Comparison of ENCODE assay signal across 12 cellular contexts in the genomic region with DNA sequence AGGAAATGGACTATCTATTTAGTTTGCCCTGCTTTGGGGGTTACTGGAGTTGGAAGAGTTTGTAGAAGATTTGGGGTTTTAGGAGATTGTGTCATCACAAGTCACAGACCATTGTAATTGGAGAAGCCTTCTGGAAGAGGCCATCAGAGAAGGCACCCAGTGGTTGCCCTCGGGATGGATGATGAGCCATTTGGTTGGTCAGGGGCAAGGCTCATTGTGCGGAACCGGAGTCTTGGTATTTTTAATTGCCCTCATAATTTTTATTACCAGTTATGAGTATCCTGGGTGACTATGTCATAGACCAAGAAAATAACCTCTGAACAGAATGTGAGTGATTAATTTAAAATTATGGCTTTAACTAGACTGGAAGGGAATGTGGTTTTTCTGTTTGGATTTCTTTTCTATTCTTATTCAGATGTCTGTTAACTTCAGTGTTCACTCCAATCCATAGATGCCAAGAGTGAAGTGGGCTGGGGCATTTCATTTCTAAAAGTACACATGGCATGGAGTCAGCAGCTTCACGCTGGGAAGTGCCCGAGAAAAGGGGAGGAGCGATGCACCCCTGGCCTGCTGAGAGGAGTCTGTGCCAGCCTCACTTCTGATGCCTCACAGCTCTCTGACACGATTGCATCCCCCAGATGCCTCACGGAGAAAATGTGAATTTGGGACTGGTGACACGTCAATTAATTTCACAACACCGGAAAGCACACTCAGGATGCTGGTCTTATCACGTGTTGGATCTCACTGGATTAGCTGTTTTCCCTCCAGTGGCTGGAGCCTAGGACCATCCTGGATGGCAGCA.
DNase-seq lines count a peak whose midpoint lies in the region; ATAC-seq, FAIRE-seq and TF ChIP-seq lines count a peak whose summit lies in the region.
"Had no signal": no experiment of that assay in that cellular context is flagged by ENCODE, and none has a peak within 500 bp of the region (broad histone marks: within the 10 kb centered on the region; RNA-seq: fewer than 3 reads in every experiment).

No MANE protein-coding gene starts in this region.

- no peak overlapping the region for H3K27ac Mint-ChIP-seq in activated CD8-positive, alpha-beta T cell treated with anti-CD3 and anti-CD28 coated beads for 36 hours
- H3K27ac Mint-ChIP-seq: activated naive CD8-positive, alpha-beta T cell treated with anti-CD3 and anti-CD28 coated beads, Interleukin-2, amount 10 ng/mL, durations not matched to agents 7 days and 5 days had no signal

- POLR2A ChIA-PET in activated CD8-positive, alpha-beta T cell treated with anti-CD3 and anti-CD28 coated beads for 36 hours (lab: Charles Lee): no interaction called here

- peak; percentile 93 for DNase-seq in GM04503 (ENCODE audit: low read depth)
- peak; percentile 96 for DNase-seq in RCC 7860 (ENCODE audit: low spot score)
- DNase-seq in fibroblast of peridontal ligament (ENCODE audit: extremely low read depth): peak; percentile 74
- DNase-seq in stimulated activated CD4-positive, alpha-beta T cell treated with anti-CD3 and anti-CD28 coated beads, Interleukin-12 subunit alpha, Interleukin-12 subunit beta, amount 100 ng/mL, for 4 hours: no peak
- no peak for DNase-seq in activated CD8-positive, alpha-beta T cell treated with anti-CD3 and anti-CD28 coated beads for 36 hours
- DNase-seq in stimulated activated naive CD4-positive, alpha-beta T cell (lab: John Stamatoyannopoulos, UW): no peak
- DNase-seq: activated naive CD8-positive, alpha-beta T cell treated with anti-CD3 and anti-CD28 coated beads, Interleukin-2, amount 10 ng/mL, durations not matched to agents 7 days and 5 days; effector memory CD4-positive, alpha-beta T cell; hypothalamus; NCI-H1436 treated with DMSO at 0.1 percent for 48 hours had no signal

- H3K36me3 Mint-ChIP-seq in activated CD8-positive, alpha-beta T cell treated with anti-CD3 and anti-CD28 coated beads for 36 hours (ENCODE audit: low read depth): no peaks in the 10 kb centered on the region
- H3K36me3 Mint-ChIP-seq: activated naive CD8-positive, alpha-beta T cell treated with anti-CD3 and anti-CD28 coated beads, Interleukin-2, amount 10 ng/mL, durations not matched to agents 7 days and 5 days had no signal

- H3K9ac ChIP-seq in skeletal muscle satellite cell (ENCODE audit: low read depth, low read length): peak overlapping the region; percentile 85

- no peaks in the 10 kb centered on the region for H3K27me3 Mint-ChIP-seq in activated CD8-positive, alpha-beta T cell treated with anti-CD3 and anti-CD28 coated beads for 36 hours

- no peaks in the 10 kb centered on the region for H3K9me3 ChIP-seq in skeletal muscle satellite cell (replicated peaks; ENCODE audit: low read length)

- H3K27me3 ChIP-seq in skeletal muscle satellite cell (ENCODE audit: control insufficient read depth, insufficient read depth, low read length): no peaks in the 10 kb centered on the region

- peaks cover 2% of the 10 kb centered on the region for H3K9me3 Mint-ChIP-seq in activated CD8-positive, alpha-beta T cell treated with anti-CD3 and anti-CD28 coated beads for 36 hours
- H3K9me3 Mint-ChIP-seq: activated naive CD8-positive, alpha-beta T cell treated with anti-CD3 and anti-CD28 coated beads, Interleukin-2, amount 10 ng/mL, durations not matched to agents 7 days and 5 days had no signal

- no peaks in the 10 kb centered on the region for H3K36me3 ChIP-seq in skeletal muscle satellite cell (ENCODE audit: insufficient read depth, low read length)

- H3K4me3 ChIP-seq in skeletal muscle satellite cell (ENCODE audit: low read length): peak overlapping the region; percentile 44

- FAIRE-seq in RCC 7860 (lab: Jason Lieb, UNC): peak; percentile 94

- peaks cover 56% of the 10 kb centered on the region for H3K4me1 ChIP-seq in skeletal muscle satellite cell (ENCODE audit: control insufficient read depth, insufficient read depth, low read length)

- peak overlapping the region; percentile 66 for H3K4me2 ChIP-seq in skeletal muscle satellite cell (ENCODE audit: low read length)

- ATAC-seq in activated CD8-positive, alpha-beta T cell treated with anti-CD3 and anti-CD28 coated beads for 36 hours: no peak
- no peak for ATAC-seq in GM19395 (IDR thresholded peaks at IDR 0.05; ENCODE audit: unreplicated experiment)

- no peak for TF ChIP-seq CTCF in activated CD8-positive, alpha-beta T cell treated with anti-CD3 and anti-CD28 coated beads for 36 hours (IDR thresholded peaks at IDR 0.05)

- H3K4me3 Mint-ChIP-seq in activated CD8-positive, alpha-beta T cell treated with anti-CD3 and anti-CD28 coated beads for 36 hours: no peak overlapping the region
- H3K4me3 Mint-ChIP-seq: activated naive CD8-positive, alpha-beta T cell treated with anti-CD3 and anti-CD28 coated beads, Interleukin-2, amount 10 ng/mL, durations not matched to agents 7 days and 5 days had no signal

- CTCF ChIA-PET in activated CD8-positive, alpha-beta T cell treated with anti-CD3 and anti-CD28 coated beads for 36 hours (lab: Charles Lee): no interaction called here

- intact Hi-C loops in activated CD8-positive, alpha-beta T cell treated with anti-CD3 and anti-CD28 coated beads for 36 hours (cut with micrococcal nuclease): no loop called here

- H3K4me1 Mint-ChIP-seq in activated CD8-positive, alpha-beta T cell treated with anti-CD3 and anti-CD28 coated beads for 36 hours (ENCODE audit: low read depth): no peaks in the 10 kb centered on the region
- H3K4me1 Mint-ChIP-seq: activated naive CD8-positive, alpha-beta T cell treated with anti-CD3 and anti-CD28 coated beads, Interleukin-2, amount 10 ng/mL, durations not matched to agents 7 days and 5 days had no signal

Comparison
In these comparisons a context has a peak if more than half of its experiments do, and no peak if none do; other contexts are left out.
1. DNase-seq: peak in GM04503 (single experiment), RCC 7860 (single experiment) and fibroblast of peridontal ligament (single experiment); none in stimulated activated CD4-positive, alpha-beta T cell treated with anti-CD3 and anti-CD28 coated beads, Interleukin-12 subunit alpha, Interleukin-12 subunit beta, amount 100 ng/mL, for 4 hours (single experiment), activated CD8-positive, alpha-beta T cell treated with anti-CD3 and anti-CD28 coated beads for 36 hours (single experiment) and stimulated activated naive CD4-positive, alpha-beta T cell (0 of 6).